In the genomic region with DNA sequence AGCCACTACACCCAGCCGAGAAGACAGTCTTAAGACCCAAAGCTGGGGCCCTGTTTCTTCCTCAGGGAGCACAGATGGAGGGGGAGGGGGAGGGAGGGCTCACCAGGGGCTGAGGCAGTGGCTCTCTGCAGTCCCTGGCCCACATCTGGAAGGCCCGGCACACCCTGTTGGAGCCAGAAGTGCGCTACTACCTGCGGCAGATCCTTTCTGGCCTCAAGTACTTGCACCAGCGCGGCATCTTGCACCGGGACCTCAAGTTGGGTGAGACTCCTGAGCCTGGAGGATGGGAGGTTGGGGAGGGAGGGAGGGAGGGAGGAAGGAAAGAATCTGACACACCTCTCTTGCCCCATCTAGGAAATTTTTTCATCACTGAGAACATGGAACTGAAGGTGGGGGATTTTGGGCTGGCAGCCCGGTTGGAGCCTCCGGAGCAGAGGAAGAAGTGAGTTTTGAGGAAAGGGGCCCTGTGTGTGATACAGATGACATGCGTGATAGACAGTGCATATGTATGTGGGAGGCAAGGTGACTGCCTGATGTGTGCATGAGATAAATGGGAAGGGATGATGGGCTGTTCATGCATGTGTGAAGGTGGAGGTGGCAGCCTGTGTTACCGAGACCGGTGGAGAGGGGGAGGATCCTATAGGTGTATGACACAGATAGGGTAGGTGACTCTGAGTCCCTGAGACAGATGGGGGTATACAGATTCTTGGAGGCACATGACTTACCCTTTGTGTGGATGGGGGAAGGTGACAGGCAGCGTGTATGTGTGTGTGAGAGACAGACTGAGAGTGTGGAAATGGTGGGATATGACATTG, we compare ENCODE assay signal across 8 cellular contexts. TPM values are rescaled to one million over a fixed set of nuclear protein-coding genes. Genes with fewer than 3 reads are reported as not detected.
DNase-seq lines count a peak whose midpoint lies in the region; ATAC-seq and TF ChIP-seq lines count a peak whose summit lies in the region.

No MANE protein-coding gene starts in this region.

- H3K9me3 ChIP-seq in Loucy (ENCODE audit: insufficient read depth, low read depth, low read length), result no peaks in the 10 kb centered on the region

- peaks cover 44% of the 10 kb centered on the region for H3K4me1 Mint-ChIP-seq in activated naive CD8-positive, alpha-beta T cell treated with anti-CD3 and anti-CD28 coated beads for 36 hours

- H3K36me3 Mint-ChIP-seq in activated naive CD8-positive, alpha-beta T cell treated with anti-CD3 and anti-CD28 coated beads for 36 hours, result peaks cover 49% of the 10 kb centered on the region

- H3K27ac Mint-ChIP-seq in activated naive CD8-positive, alpha-beta T cell treated with anti-CD3 and anti-CD28 coated beads for 36 hours, result peak overlapping the region; percentile 79

- H3F3A ChIP-seq in Loucy (ENCODE audit: low read depth), result 0 out of 2 replicates have a peak, but pooled peaks cover 2% of the 10 kb centered on the region

- H3K79me2 ChIP-seq in Loucy (ENCODE audit: insufficient read depth, low read length), result peaks cover 4% of the 10 kb centered on the region

- TF ChIP-seq CTCF in Loucy (conservative IDR thresholded peaks at IDR 0.05; ENCODE audit: low read length) (no peak), omental fat pad (IDR thresholded peaks at IDR 0.05) (no peak)

- no peaks in the 10 kb centered on the region for H3K27me3 Mint-ChIP-seq in activated naive CD8-positive, alpha-beta T cell treated with anti-CD3 and anti-CD28 coated beads for 36 hours

- no peaks in the 10 kb centered on the region for H4K20me1 ChIP-seq in Loucy (ENCODE audit: insufficient read depth, low read length, poor library complexity, severe bottlenecking)

- H3K9ac ChIP-seq in Loucy (ENCODE audit: low read depth, low read length, poor library complexity, severe bottlenecking), result no peak overlapping the region

- no peaks in the 10 kb centered on the region for H3K9me2 ChIP-seq in Loucy (replicated peaks; ENCODE audit: low read depth, low read length)

- H3K4me2 ChIP-seq in Loucy (ENCODE audit: low read depth, low read length, poor library complexity, severe bottlenecking), result peak overlapping the region; percentile 84

- H2AFZ ChIP-seq in Loucy (ENCODE audit: low read length), result no peak overlapping the region

- H3K9me3 Mint-ChIP-seq in activated naive CD8-positive, alpha-beta T cell treated with anti-CD3 and anti-CD28 coated beads for 36 hours, result no peaks in the 10 kb centered on the region

- no peak overlapping the region for H3K4me3 ChIP-seq in Loucy (ENCODE audit: low read length, poor library complexity, severe bottlenecking)

- no peak for DNase-seq in activated naive CD8-positive, alpha-beta T cell treated with anti-CD3 and anti-CD28 coated beads for 36 hours
- peak; percentile 14 for DNase-seq in kidney glomerular epithelial cell (lab: John Stamatoyannopoulos, UW)
- DNase-seq in stimulated activated naive CD4-positive, alpha-beta T cell treated with Interleukin-2 at 50 U/mL for 16 hours (lab: John Stamatoyannopoulos, UW), result peak; percentile 52
- DNase-seq in omental fat pad (ENCODE audit: low spot score), result no peak
- DNase-seq in NCI-H2107 treated with DMSO at 0.1 percent for 48 hours (lab: John Stamatoyannopoulos, UW; ENCODE audit: unreplicated experiment), result no peak
- no peak for DNase-seq in left lobe of liver (ENCODE audit: low spot score)

- H3K4me3 Mint-ChIP-seq in activated naive CD8-positive, alpha-beta T cell treated with anti-CD3 and anti-CD28 coated beads for 36 hours, result peak overlapping the region; percentile 84

- H3K27me3 ChIP-seq in Loucy (ENCODE audit: insufficient read depth, low read length, poor library complexity, severe bottlenecking), result no peaks in the 10 kb centered on the region

- H3K4me1 ChIP-seq in Loucy (ENCODE audit: insufficient read depth, low read length, poor library complexity, severe bottlenecking), result no peaks in the 10 kb centered on the region

- H3K36me3 ChIP-seq in Loucy (ENCODE audit: insufficient read depth, low read length), result no peaks in the 10 kb centered on the region

- ATAC-seq in omental fat pad (ENCODE audit: low FRiP score) (no peak), HG02763 (IDR thresholded peaks at IDR 0.05; ENCODE audit: unreplicated experiment) (no peak), left lobe of liver (no peak)

RNA-seq across cellular contexts. Expression of gene PLK3, which starts 1.5 kb away (rescaled TPM):
- total RNA-seq in activated naive CD8-positive, alpha-beta T cell treated with anti-CD3 and anti-CD28 coated beads for 36 hours, result 10 to 100 TPM; 53.3 to 57.1 TPM
- total RNA-seq in omental fat pad (100 to 1,000 TPM in 1 of 4 donors, 10 to 100 TPM in 3; 27.6 to 156 (median 73.9) TPM), left lobe of liver (2.3 TPM)

RNA-seq across cellular contexts. Expression of gene DYNLT4, which starts 5.5 kb away (rescaled TPM):
- total RNA-seq in activated naive CD8-positive, alpha-beta T cell treated with anti-CD3 and anti-CD28 coated beads for 36 hours, result 1 to 10 TPM in 1 of 2 experiments, under 1 TPM in 1; 0.70 to 1.0 TPM
- 1 to 10 TPM in 1 of 4 donors, under 1 TPM in 1, not detected in 2; 0.65 to 6.3 TPM for total RNA-seq in omental fat pad
- 0.55 TPM for total RNA-seq in left lobe of liver

RNA-seq across cellular contexts. Expression of gene BTBD19, which starts 6.6 kb away (rescaled TPM):
- total RNA-seq in activated naive CD8-positive, alpha-beta T cell treated with anti-CD3 and anti-CD28 coated beads for 36 hours, result 1 to 10 TPM; 6.0 to 8.1 TPM
- total RNA-seq in omental fat pad, result 10 to 100 TPM in 2 of 4 donors, 1 to 10 TPM in 2; 7.5 to 29.8 (median 12.2) TPM
- 7.8 TPM for total RNA-seq in left lobe of liver

RNA-seq across cellular contexts. Expression of gene BEST4, which starts 13.7 kb away (rescaled TPM):
- 1 to 10 TPM; 1.5 to 1.8 TPM for total RNA-seq in activated naive CD8-positive, alpha-beta T cell treated with anti-CD3 and anti-CD28 coated beads for 36 hours
- under 1 TPM in 1 of 4 donors, not detected in 3; 0.24 TPM for total RNA-seq in omental fat pad
- 0.10 TPM for total RNA-seq in left lobe of liver

RNA-seq across cellular contexts. Expression of gene RPS8, which starts 26.4 kb away (rescaled TPM):
- 1,000 to 10,000 TPM; 2,658 to 2,665 TPM for total RNA-seq in activated naive CD8-positive, alpha-beta T cell treated with anti-CD3 and anti-CD28 coated beads for 36 hours
- total RNA-seq in omental fat pad (1,000 to 10,000 TPM; 1,945 to 2,684 (median 2,276) TPM), left lobe of liver (471 TPM)

Comparison
In these comparisons a context has a peak if more than half of its experiments do, and no peak if none do; other contexts are left out.
1. DNase-seq: peak in kidney glomerular epithelial cell (single experiment) and stimulated activated naive CD4-positive, alpha-beta T cell treated with Interleukin-2 at 50 U/mL for 16 hours (single experiment); none in activated naive CD8-positive, alpha-beta T cell treated with anti-CD3 and anti-CD28 coated beads for 36 hours (single experiment), omental fat pad (single experiment), NCI-H2107 treated with DMSO at 0.1 percent for 48 hours (single experiment) and left lobe of liver (single experiment).